ENCODE assay signal across 9 cellular contexts in the genomic region with DNA sequence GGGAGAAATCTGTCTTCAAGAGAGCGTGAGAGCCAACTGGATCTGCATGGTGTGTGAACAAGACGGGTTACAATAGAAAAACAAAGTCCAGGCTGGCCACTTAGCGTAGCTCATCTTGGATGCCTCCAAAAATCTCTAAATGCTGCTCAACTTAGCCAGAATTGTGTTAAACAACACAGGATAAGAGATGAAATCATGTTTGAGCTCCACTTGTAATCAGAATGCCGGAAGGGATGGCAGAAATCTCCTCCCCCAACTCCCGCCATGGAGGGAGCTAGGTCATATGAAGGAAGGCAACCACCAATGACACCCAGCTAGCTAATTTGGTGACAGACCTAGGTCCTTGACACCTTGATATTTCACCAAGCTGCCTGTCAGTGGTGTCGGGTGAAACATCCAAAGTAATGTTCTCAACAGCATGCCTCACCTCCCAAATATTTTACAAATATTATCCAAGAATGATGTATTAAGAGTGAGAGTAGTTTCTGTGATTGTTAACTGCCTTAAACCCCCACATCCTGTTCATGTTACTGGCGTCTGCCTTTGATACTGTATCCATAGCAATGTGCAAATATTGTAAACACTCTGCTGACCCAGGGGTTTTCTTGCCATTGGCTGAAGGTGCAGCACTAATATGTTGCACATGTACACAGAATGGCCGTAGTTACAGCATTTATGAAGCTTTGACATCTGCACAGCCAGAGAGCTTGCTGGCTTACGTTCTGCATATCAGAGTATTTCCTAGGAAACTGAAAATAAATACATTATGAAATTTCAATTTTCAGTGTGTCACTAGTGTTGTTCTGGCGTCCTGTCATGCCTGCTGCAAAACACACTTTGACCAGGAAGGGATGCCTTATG. TPM values are rescaled to one million over a fixed set of nuclear protein-coding genes. Genes with fewer than 3 reads are reported as not detected.
DNase-seq lines count a peak whose midpoint lies in the region; ATAC-seq and TF ChIP-seq lines count a peak whose summit lies in the region.
"Had no signal": no experiment of that assay in that cellular context is flagged by ENCODE, and none has a peak within 500 bp of the region (broad histone marks: within the 10 kb centered on the region; RNA-seq: fewer than 3 reads in every experiment).

No MANE protein-coding gene starts in this region.

- no peak for DNase-seq in stimulated activated naive CD8-positive, alpha-beta T cell treated with anti-CD3 and anti-CD28 coated beads, Interleukin-15, amount 100 ng/mL, for 72 hours
- no peak for DNase-seq in stimulated activated naive CD8-positive, alpha-beta T cell treated with anti-CD3 and anti-CD28 coated beads, Interleukin-15, Interleukin-2, amounts not matched to agents 100 U/mL and 50 U/mL, for 24 hours
- peak; percentile 4 for DNase-seq in NCI-H69 (lab: John Stamatoyannopoulos, UW)
- no peak for DNase-seq in Right ventricle myocardium superior
- no peak for DNase-seq in upper lobe of right lung
- DNase-seq in WERI-Rb-1: no peak
- no peak for DNase-seq in CD1c-positive myeloid dendritic cell (ENCODE audit: extremely low spot score)
- DNase-seq: right lobe of liver had no signal

- intact Hi-C loops in Right ventricle myocardium superior (cut with DNase I): no loop called here
- intact Hi-C loops in upper lobe of right lung (cut with DNase I): no loop called here

- no peaks in the 10 kb centered on the region for H3K27me3 Mint-ChIP-seq in stimulated activated naive CD8-positive, alpha-beta T cell treated with anti-CD3 and anti-CD28 coated beads, Interleukin-15, amount 100 ng/mL, for 72 hours

- no peaks in the 10 kb centered on the region for H3K4me1 ChIP-seq in upper lobe of right lung
- H3K4me1 ChIP-seq: right lobe of liver had no signal

- H3K4me3 ChIP-seq in upper lobe of right lung: no peak overlapping the region
- no peak overlapping the region for H3K4me3 ChIP-seq in WERI-Rb-1 (ENCODE audit: low read depth, low read length)
- H3K4me3 ChIP-seq: right lobe of liver had no signal

- no peak overlapping the region for H3K4me3 Mint-ChIP-seq in stimulated activated naive CD8-positive, alpha-beta T cell treated with anti-CD3 and anti-CD28 coated beads, Interleukin-15, amount 100 ng/mL, for 72 hours

- H3K36me3 ChIP-seq in upper lobe of right lung (no peaks in the 10 kb centered on the region), WERI-Rb-1 (no peaks in the 10 kb centered on the region)
- H3K36me3 ChIP-seq: right lobe of liver had no signal

- H3K9me3 ChIP-seq in upper lobe of right lung (peaks cover 8% of the 10 kb centered on the region), WERI-Rb-1 (ENCODE audit: severe bottlenecking) (peaks cover 9% of the 10 kb centered on the region)
- H3K9me3 ChIP-seq: right lobe of liver had no signal

- H3K27me3 ChIP-seq in upper lobe of right lung: no peaks in the 10 kb centered on the region
- no peaks in the 10 kb centered on the region for H3K27me3 ChIP-seq in WERI-Rb-1 (ENCODE audit: insufficient read depth, low read depth, severe bottlenecking)
- H3K27me3 ChIP-seq: right lobe of liver had no signal

- H3K27ac ChIP-seq in upper lobe of right lung (peak overlapping the region; percentile 64), WERI-Rb-1 (no peak overlapping the region)
- H3K27ac ChIP-seq: right lobe of liver had no signal

- TF ChIP-seq CTCF in upper lobe of right lung (IDR thresholded peaks at IDR 0.05) (no peak), WERI-Rb-1 (IDR thresholded peaks at IDR 0.05; ENCODE audit: low read depth, low read length) (no peak)

- H3K4me1 Mint-ChIP-seq in stimulated activated naive CD8-positive, alpha-beta T cell treated with anti-CD3 and anti-CD28 coated beads, Interleukin-15, amount 100 ng/mL, for 72 hours: no peaks in the 10 kb centered on the region

- no peak overlapping the region for H3K27ac Mint-ChIP-seq in stimulated activated naive CD8-positive, alpha-beta T cell treated with anti-CD3 and anti-CD28 coated beads, Interleukin-15, amount 100 ng/mL, for 72 hours

- peak; percentile 57 for ATAC-seq in stimulated activated naive CD8-positive, alpha-beta T cell treated with anti-CD3 and anti-CD28 coated beads, Interleukin-15, amount 100 ng/mL, for 72 hours
- no peak for ATAC-seq in stimulated activated naive CD8-positive, alpha-beta T cell treated with anti-CD3 and anti-CD28 coated beads, Interleukin-15, Interleukin-2, amounts not matched to agents 100 U/mL and 50 U/mL, for 24 hours
- ATAC-seq in Right ventricle myocardium superior (ENCODE audit: poor library complexity): peak; percentile 82
- peak; percentile 59 for ATAC-seq in upper lobe of right lung
- no peak for ATAC-seq in HG03108 (IDR thresholded peaks at IDR 0.05; ENCODE audit: unreplicated experiment)

- H3K9me3 Mint-ChIP-seq in stimulated activated naive CD8-positive, alpha-beta T cell treated with anti-CD3 and anti-CD28 coated beads, Interleukin-15, amount 100 ng/mL, for 72 hours: peaks cover 7 to 20% of the 10 kb centered on the region in 2 donors

RNA-seq across cellular contexts. Expression of a gene that starts 25.8 kb away (rescaled TPM):
- 7.6 TPM for total RNA-seq in Right ventricle myocardium superior
- total RNA-seq in upper lobe of right lung: 17.6 TPM

RNA-seq across cellular contexts. Expression of a gene that starts 28.2 kb away (rescaled TPM):
- total RNA-seq in Right ventricle myocardium superior (29.1 TPM), upper lobe of right lung (24.1 TPM)

Comparison
In these comparisons a context has a peak if more than half of its experiments do, and no peak if none do; other contexts are left out.
1. ATAC-seq: peak in stimulated activated naive CD8-positive, alpha-beta T cell treated with anti-CD3 and anti-CD28 coated beads, Interleukin-15, amount 100 ng/mL, for 72 hours (single experiment), Right ventricle myocardium superior (single experiment) and upper lobe of right lung (single experiment); none in stimulated activated naive CD8-positive, alpha-beta T cell treated with anti-CD3 and anti-CD28 coated beads, Interleukin-15, Interleukin-2, amounts not matched to agents 100 U/mL and 50 U/mL, for 24 hours (single experiment) and HG03108 (single experiment).